1 cellular context compared by ENCODE assay signal in the genomic region with DNA sequence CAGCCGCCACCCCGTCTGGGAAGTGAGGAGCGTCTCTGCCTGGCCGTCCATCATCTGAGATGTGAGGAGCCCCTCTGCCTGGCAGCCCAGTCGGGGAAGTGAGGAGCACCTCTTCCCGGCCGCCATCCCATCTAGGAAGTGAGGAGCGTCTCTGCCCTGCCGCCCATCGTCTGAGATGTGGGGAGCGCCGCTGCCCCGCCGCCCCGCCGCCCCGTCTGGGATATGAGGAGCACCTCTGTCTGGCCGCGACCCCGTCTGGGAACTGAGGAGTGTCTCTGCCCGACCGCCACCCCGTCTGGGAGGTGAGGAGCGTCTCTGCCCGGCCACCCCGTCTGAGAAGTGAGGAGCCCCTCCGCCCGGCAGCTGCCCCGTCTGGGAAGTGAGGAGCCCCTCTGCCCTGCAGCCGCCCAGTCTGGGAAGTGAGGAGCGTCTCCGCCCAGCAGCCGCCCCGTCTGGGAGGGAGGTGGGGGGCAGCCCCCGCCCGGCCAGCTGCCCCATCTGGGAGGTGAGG.
DNase-seq lines count a peak whose midpoint lies in the region; ATAC-seq and TF ChIP-seq lines count a peak whose summit lies in the region.
"Not testable (repeated sequence)": the region's sequence is repeated elsewhere in the genome, so short reads cannot be mapped to it uniquely, and the experiment has no call there.

No MANE protein-coding gene starts in this region.

- not testable (repeated sequence) for H3K4me3 ChIP-seq in upper lobe of right lung

- H3K36me3 ChIP-seq in upper lobe of right lung: not testable (repeated sequence)

- TF ChIP-seq CTCF in upper lobe of right lung (IDR thresholded peaks at IDR 0.05): not testable (repeated sequence)

- intact Hi-C loops in upper lobe of right lung (cut with DNase I): not testable (repeated sequence)

- not testable (repeated sequence) for H3K27ac ChIP-seq in upper lobe of right lung

- H3K4me1 ChIP-seq in upper lobe of right lung: not testable (repeated sequence)

- not testable (repeated sequence) for H3K9me3 ChIP-seq in upper lobe of right lung

- DNase-seq in upper lobe of right lung: peak; percentile 58

- H3K27me3 ChIP-seq in upper lobe of right lung: not testable (repeated sequence)

- ATAC-seq in upper lobe of right lung: not testable (repeated sequence)
